Comparison of ENCODE assay signal across 14 cellular contexts in the genomic region with DNA sequence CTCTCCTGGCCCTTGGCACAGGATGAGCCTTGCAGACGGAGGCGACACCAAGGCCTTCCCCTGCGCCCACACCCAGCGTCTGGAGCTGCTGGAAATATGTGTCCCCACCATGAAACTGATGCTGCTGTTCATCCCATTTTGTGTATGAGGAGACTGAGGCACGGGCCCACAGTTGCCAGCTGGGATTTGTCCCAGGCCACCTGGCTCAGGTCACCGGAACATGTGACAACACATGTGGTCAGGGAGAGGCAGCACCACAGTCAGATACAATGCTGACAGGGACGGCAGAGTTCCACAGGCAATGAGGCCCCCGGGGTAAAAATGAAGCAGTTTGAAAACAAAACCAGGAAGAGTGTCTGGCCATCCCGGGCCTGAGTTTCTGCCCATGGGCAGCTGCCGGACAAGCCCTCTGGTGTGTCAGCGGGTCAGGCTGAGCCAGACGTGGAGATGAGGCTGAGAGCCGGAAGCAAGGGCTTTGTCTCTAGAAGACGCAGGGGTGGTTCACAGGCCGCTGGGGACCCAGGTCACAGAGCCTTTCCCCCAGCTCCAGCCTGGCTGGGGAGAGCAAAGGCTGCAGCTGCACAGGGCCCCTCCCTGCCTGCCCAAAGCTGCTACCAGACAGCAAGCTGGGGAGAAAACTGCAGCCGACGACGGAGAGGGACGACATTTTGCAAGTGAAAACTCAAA.
A peak's percentile ranks its signal among the peaks of the same experiment; 100 is the strongest.
DNase-seq lines count a peak whose midpoint lies in the region; ATAC-seq and TF ChIP-seq lines count a peak whose summit lies in the region.
"Had no signal": no experiment of that assay in that cellular context is flagged by ENCODE, and none has a peak within 500 bp of the region (broad histone marks: within the 10 kb centered on the region; RNA-seq: fewer than 3 reads in every experiment).

No MANE protein-coding gene starts in this region.

- no peaks in the 10 kb centered on the region for H3K36me3 Mint-ChIP-seq in activated T-cell treated with anti-CD3 and anti-CD28 coated beads, Interleukin-2, amount 50 U/mL, for 24 hours (ENCODE audit: low read depth)
- H3K36me3 Mint-ChIP-seq in glutamatergic neuron (ENCODE audit: unreplicated experiment) (peaks cover 6% of the 10 kb centered on the region), neural crest cell (ENCODE audit: low read depth) (peaks cover 6% of the 10 kb centered on the region)

- DNase-seq in activated T-cell treated with anti-CD3 and anti-CD28 coated beads, Interleukin-2, amount 50 U/mL, for 24 hours, result peak; percentile 15
- DNase-seq in activated T-cell treated with anti-CD3 and anti-CD28 coated beads for 4 hours (no peak), glutamatergic neuron (peak; percentile 31), neural crest cell (ENCODE audit: low read depth, low spot score) (no peak), upper lobe of right lung (peak; percentile 51), SHP77 (lab: John Stamatoyannopoulos, UW) (no peak), foreskin keratinocyte (no peak)
- no peak for DNase-seq in effector CD8-positive, alpha-beta T cell (lab: John Stamatoyannopoulos, UW)
- DNase-seq: ACHN; SHP77 treated with DMSO at 0.1 percent for 48 hours; stimulated activated naive B cell treated with anti-CD40 and anti-IgM and Interleukin-4, amounts not matched to agents 10 μg/mL and 1 μg/mL and 100 μg/mL, for 72 hours had no signal

- H3K36me3 ChIP-seq in upper lobe of right lung, result no peaks in the 10 kb centered on the region

- H3K27me3 ChIP-seq in upper lobe of right lung, result no peaks in the 10 kb centered on the region
- H3K27me3 ChIP-seq in foreskin keratinocyte, result peaks cover 62% of the 10 kb centered on the region

- no peak overlapping the region for H3K27ac Mint-ChIP-seq in activated T-cell treated with anti-CD3 and anti-CD28 coated beads, Interleukin-2, amount 50 U/mL, for 24 hours
- peak overlapping the region; percentile 76 for H3K27ac Mint-ChIP-seq in glutamatergic neuron (ENCODE audit: unreplicated experiment)
- H3K27ac Mint-ChIP-seq in neural crest cell (ENCODE audit: unreplicated experiment), result peak overlapping the region; percentile 77
- H3K27ac Mint-ChIP-seq: stimulated activated naive B cell treated with anti-CD40 and anti-IgM and Interleukin-4, amounts not matched to agents 10 μg/mL and 1 μg/mL and 100 μg/mL, for 72 hours had no signal

- ATAC-seq in upper lobe of right lung (no peak), foreskin keratinocyte (no peak)
- ATAC-seq: activated naive CD4-positive, alpha-beta T cell treated with anti-CD3 and anti-CD28 coated beads, Interleukin-2, amount 50 U/mL, for 72 hours; stimulated activated naive B cell treated with anti-CD40 and anti-IgM and Interleukin-4, amounts not matched to agents 10 μg/mL and 1 μg/mL and 100 μg/mL, for 72 hours had no signal

- no peak overlapping the region for H3K4me3 Mint-ChIP-seq in activated T-cell treated with anti-CD3 and anti-CD28 coated beads, Interleukin-2, amount 50 U/mL, for 24 hours
- no peak overlapping the region for H3K4me3 Mint-ChIP-seq in glutamatergic neuron (ENCODE audit: unreplicated experiment)
- H3K4me3 Mint-ChIP-seq in neural crest cell, result peak overlapping the region; percentile 57
- H3K4me3 Mint-ChIP-seq: stimulated activated naive B cell treated with anti-CD40 and anti-IgM and Interleukin-4, amounts not matched to agents 10 μg/mL and 1 μg/mL and 100 μg/mL, for 72 hours had no signal

- H3K4me1 ChIP-seq in upper lobe of right lung, result peaks cover 17% of the 10 kb centered on the region
- no peaks in the 10 kb centered on the region for H3K4me1 ChIP-seq in foreskin keratinocyte

- H3K9me3 Mint-ChIP-seq in activated T-cell treated with anti-CD3 and anti-CD28 coated beads, Interleukin-2, amount 50 U/mL, for 24 hours, result no peaks in the 10 kb centered on the region
- peaks cover 3% of the 10 kb centered on the region for H3K9me3 Mint-ChIP-seq in glutamatergic neuron (ENCODE audit: unreplicated experiment)
- peaks cover 4% of the 10 kb centered on the region for H3K9me3 Mint-ChIP-seq in neural crest cell

- TF ChIP-seq CTCF in glutamatergic neuron (IDR thresholded peaks at IDR 0.05; ENCODE audit: partially characterized antibody, unreplicated experiment), result no peak
- TF ChIP-seq CTCF in neural crest cell (conservative IDR thresholded peaks at IDR 0.05), result no peak
- no peak for TF ChIP-seq CTCF in upper lobe of right lung (IDR thresholded peaks at IDR 0.05)
- no peak for TF ChIP-seq CTCF in foreskin keratinocyte (conservative IDR thresholded peaks at IDR 0.05)

- H3K9me3 ChIP-seq in upper lobe of right lung, result no peaks in the 10 kb centered on the region

- peaks cover 9% of the 10 kb centered on the region for H3K4me1 Mint-ChIP-seq in activated T-cell treated with anti-CD3 and anti-CD28 coated beads, Interleukin-2, amount 50 U/mL, for 24 hours (ENCODE audit: low read depth)
- H3K4me1 Mint-ChIP-seq in glutamatergic neuron (ENCODE audit: low read depth, unreplicated experiment) (peaks cover 22% of the 10 kb centered on the region), neural crest cell (peaks cover 37% of the 10 kb centered on the region)

- H3K27ac ChIP-seq in upper lobe of right lung, result no peak overlapping the region
- H3K27ac ChIP-seq in foreskin keratinocyte, result no peak overlapping the region
- H3K27ac ChIP-seq: HL-60, VCaP had no signal

- intact Hi-C loops in upper lobe of right lung (cut with DNase I), result loop anchor here (10.0 kb wide), 1 partner anchor 80 kb away; the partner anchor contains the start of gene CDKN1C

- no peaks in the 10 kb centered on the region for H3K27me3 Mint-ChIP-seq in activated T-cell treated with anti-CD3 and anti-CD28 coated beads, Interleukin-2, amount 50 U/mL, for 24 hours
- peaks cover 3% of the 10 kb centered on the region for H3K27me3 Mint-ChIP-seq in glutamatergic neuron (ENCODE audit: unreplicated experiment)
- no peaks in the 10 kb centered on the region for H3K27me3 Mint-ChIP-seq in neural crest cell (ENCODE audit: low read depth)

- no peak overlapping the region for H3K4me3 ChIP-seq in upper lobe of right lung

Comparison
In these comparisons a context has a peak if more than half of its experiments do, and no peak if none do; other contexts are left out.
1. DNase-seq: peak in activated T-cell treated with anti-CD3 and anti-CD28 coated beads, Interleukin-2, amount 50 U/mL, for 24 hours (single experiment), glutamatergic neuron (single experiment) and upper lobe of right lung (single experiment); none in activated T-cell treated with anti-CD3 and anti-CD28 coated beads for 4 hours (single experiment), neural crest cell (single experiment), SHP77 (0 of 2), effector CD8-positive, alpha-beta T cell (single experiment) and foreskin keratinocyte (0 of 2).